Comparison of ENCODE assay signal across 1 cellular context in the genomic region with DNA sequence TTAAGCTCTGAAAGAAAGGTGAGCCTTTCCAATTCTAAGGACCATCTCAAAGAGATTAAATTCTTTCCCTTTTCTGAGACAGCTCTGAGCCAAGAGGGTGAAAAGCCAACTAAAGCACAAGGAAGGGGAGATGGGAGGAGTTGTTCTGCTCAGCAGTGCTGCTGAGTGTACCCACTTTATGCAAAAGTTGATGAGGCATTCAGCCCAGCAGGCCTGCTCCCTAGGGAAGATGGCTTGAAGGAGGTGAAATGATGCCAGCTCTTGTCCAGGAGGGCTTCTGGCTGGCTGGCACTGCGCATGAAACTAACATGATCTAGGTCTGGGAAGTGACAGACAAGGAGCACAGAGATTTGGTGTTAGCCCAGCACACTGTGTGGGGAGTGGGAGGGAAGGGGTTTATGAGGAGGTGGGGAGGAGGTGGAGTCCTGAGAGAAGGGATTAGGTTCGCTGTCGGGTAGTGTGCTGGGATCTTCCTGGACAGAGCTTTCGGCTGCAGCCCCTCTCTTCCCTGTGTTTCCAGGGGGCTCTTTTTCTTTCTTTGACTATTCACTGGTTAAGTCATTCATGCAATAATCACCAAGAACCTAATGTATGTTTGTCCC.
TF ChIP-seq lines count a peak whose summit lies in the region.

No MANE protein-coding gene starts in this region.

TF ChIP-seq in H1, 55 proteins besides CTCF, POLR2A, EP300 and RAD21 (continued from another document):
- TF ChIP-seq, protein P1, sequence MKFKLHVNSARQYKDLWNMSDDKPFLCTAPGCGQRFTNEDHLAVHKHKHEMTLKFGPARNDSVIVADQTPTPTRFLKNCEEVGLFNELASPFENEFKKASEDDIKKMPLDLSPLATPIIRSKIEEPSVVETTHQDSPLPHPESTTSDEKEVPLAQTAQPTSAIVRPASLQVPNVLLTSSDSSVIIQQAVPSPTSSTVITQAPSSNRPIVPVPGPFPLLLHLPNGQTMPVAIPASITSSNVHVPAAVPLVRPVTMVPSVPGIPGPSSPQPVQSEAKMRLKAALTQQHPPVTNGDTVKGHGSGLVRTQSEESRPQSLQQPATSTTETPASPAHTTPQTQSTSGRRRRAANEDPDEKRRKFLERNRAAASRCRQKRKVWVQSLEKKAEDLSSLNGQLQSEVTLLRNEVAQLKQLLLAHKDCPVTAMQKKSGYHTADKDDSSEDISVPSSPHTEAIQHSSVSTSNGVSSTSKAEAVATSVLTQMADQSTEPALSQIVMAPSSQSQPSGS (IDR thresholded peaks at IDR 0.05; ENCODE audit: low read length) = no peak
- TF ChIP-seq CREB1 (IDR thresholded peaks at IDR 0.05) (no peak), TBP (IDR thresholded peaks at IDR 0.05; ENCODE audit: low read depth, low read length) (no peak), POLR2AphosphoS5 (IDR thresholded peaks at IDR 0.05; ENCODE audit: low read depth, low read length) (no peak), EGR1 (IDR thresholded peaks at IDR 0.05; ENCODE audit: borderline replicate concordance, low read depth, low read length) (no peak), RFX5 (IDR thresholded peaks at IDR 0.05; ENCODE audit: borderline replicate concordance, low read depth, low read length) (no peak), RXRA (IDR thresholded peaks at IDR 0.05; ENCODE audit: insufficient read depth, low read depth, low read length) (no peak), HDAC2 (IDR thresholded peaks at IDR 0.05; ENCODE audit: borderline replicate concordance in 1 of 2, low read depth in 2 of 2, low read length in 2 of 2) (no peak), SRF (IDR thresholded peaks at IDR 0.05; ENCODE audit: low read depth, low read length) (no peak), NRF1 (IDR thresholded peaks at IDR 0.05; ENCODE audit: low read depth, low read length) (no peak)
